ENCODE assay signal across 29 cellular contexts in the genomic region with DNA sequence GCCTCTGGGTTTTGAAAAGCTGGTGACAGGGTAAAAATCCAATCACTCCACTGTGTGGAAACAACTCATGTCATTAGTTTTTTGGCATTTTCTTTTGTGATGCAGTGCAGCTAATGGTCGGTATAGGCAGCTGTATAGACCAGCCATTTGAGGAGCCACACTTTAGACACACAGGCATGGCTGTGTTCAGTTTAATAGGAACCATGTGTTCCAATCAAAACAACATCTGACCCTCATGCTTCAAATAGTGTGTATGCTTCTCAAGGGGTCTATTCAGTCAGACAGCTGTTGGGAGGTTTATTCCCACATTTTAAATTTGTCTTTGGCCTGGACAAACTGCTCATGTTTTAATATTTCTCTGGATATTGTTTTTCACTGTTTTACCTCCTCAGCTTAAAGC.
DNase-seq lines count a peak whose midpoint lies in the region; ATAC-seq, FAIRE-seq and TF ChIP-seq lines count a peak whose summit lies in the region.
"Had no signal": no experiment of that assay in that cellular context is flagged by ENCODE, and none has a peak within 500 bp of the region (broad histone marks: within the 10 kb centered on the region; RNA-seq: fewer than 3 reads in every experiment).

No MANE protein-coding gene starts in this region.

- intact Hi-C loops in A673 (cut with micrococcal nuclease; ENCODE audit: unreplicated experiment) = no loop called here
- intact Hi-C loops in sciatic nerve (cut with DNase I) = no loop called here

- peaks cover 4% of the 10 kb centered on the region for H3K9me3 ChIP-seq in A673 (ENCODE audit: low read depth, low read length, poor library complexity, severe bottlenecking)
- H3K9me3 ChIP-seq: lower lobe of right lung, mucosa of descending colon had no signal

- BruUV-seq in A673 (replicated peaks; lab: Mats Ljungman, UMichigan) = TSS peak; percentile 4

- POLR2A ChIA-PET in A673 (lab: Charles Lee; ENCODE audit: low non-redundant PET) = no interaction called here

- no peak for TF ChIP-seq CTCF in A673 (conservative IDR thresholded peaks at IDR 0.05; ENCODE audit: low read depth, low read length)

- peak; percentile 79 for ATAC-seq in sciatic nerve
- ATAC-seq: activated CD8-positive, alpha-beta T cell treated with anti-CD3 and anti-CD28 coated beads for 36 hours; foreskin keratinocyte; lower lobe of right lung; mucosa of descending colon had no signal

- CTCF ChIA-PET in A673 (lab: Charles Lee) = interaction anchor here (0.7 kb wide), 1 partner anchor 731 kb away, joined by 8 read pairs; no protein-coding TSS in a partner anchor

- no peaks in the 10 kb centered on the region for H3K27me3 ChIP-seq in A673 (replicated peaks; ENCODE audit: insufficient read depth, low read depth, low read length, poor library complexity)
- H3K27me3 ChIP-seq: BLaER1 treated with 17β-estradiol and CSF1 and Interleukin-3, amounts not matched to agents 10 nM and 100 nM; foreskin keratinocyte had no signal

- TF ChIP-seq POLR2A in GM12891 (IDR thresholded peaks at IDR 0.05; ENCODE audit: low read depth, low read length) = no peak

- peaks cover 13% of the 10 kb centered on the region for H3K4me1 ChIP-seq in A673 (ENCODE audit: insufficient read depth, low read length, poor library complexity, severe bottlenecking)
- H3K4me1 ChIP-seq: Caco-2, foreskin keratinocyte, lower lobe of right lung had no signal

- no peak for DNase-seq in A673 (ENCODE audit: low spot score)
- DNase-seq in NCI-H1694 treated with DMSO at 0.1 percent for 48 hours (lab: John Stamatoyannopoulos, UW) = peak; percentile 19
- no peak for DNase-seq in sciatic nerve (ENCODE audit: low spot score)
- no peak for DNase-seq in activated T-cell treated with anti-CD3 and anti-CD28 coated beads for 4 hours
- no peak for DNase-seq in GM12891 (ENCODE audit: insufficient read length, low spot score)
- DNase-seq in cortex of kidney (lab: John Stamatoyannopoulos, UW) = no peak
- DNase-seq: activated CD4-positive, CD25-positive, alpha-beta regulatory T cell; activated CD8-positive, alpha-beta T cell treated with anti-CD3 and anti-CD28 coated beads for 36 hours; activated effector memory CD4-positive, alpha-beta T cell treated with anti-CD3 and anti-CD28 coated beads, Interleukin-2, amount 50 U/mL, for 16 hours; activated naive CD8-positive, alpha-beta T cell treated with anti-CD3 and anti-CD28 coated beads, Interleukin-2, amount 10 ng/mL, durations not matched to agents 7 days and 5 days; Caco-2; cerebellar nuclear complex; DND-41; effector CD8-positive, alpha-beta T cell; erythroblast; foreskin keratinocyte; H7; islet precursor cell; Karpas-422; lower lobe of right lung; mucosa of descending colon; NCI-H2029; OCI-M1; posterior cingulate gyrus; Right ventricle myocardium superior; small intestine; stimulated activated CD4-positive, alpha-beta T cell treated with anti-CD3 and anti-CD28 coated beads, Interleukin-2, amount 100 ng/mL, for 24 hours had no signal

- peaks cover 59% of the 10 kb centered on the region for H3K36me3 ChIP-seq in A673 (ENCODE audit: insufficient read depth, low read length, poor library complexity, severe bottlenecking)

- H3K4me3 ChIP-seq in A673 (ENCODE audit: low read depth, low read length, poor library complexity, severe bottlenecking) = no peak overlapping the region
- H3K4me3 ChIP-seq: BLaER1 treated with 17β-estradiol and CSF1 and Interleukin-3, amounts not matched to agents 10 nM and 100 nM; lower lobe of right lung; mucosa of descending colon had no signal

- H3K27ac ChIP-seq in A673 (ENCODE audit: low read depth, low read length, poor library complexity, severe bottlenecking) = no peak overlapping the region
- H3K27ac ChIP-seq in cingulate gyrus (ENCODE audit: low read depth, low read length) = peak overlapping the region; percentile 42
- H3K27ac ChIP-seq: foreskin keratinocyte, lower lobe of right lung had no signal

- no peak for FAIRE-seq in GM12891 (lab: Jason Lieb, UNC)
- FAIRE-seq: small intestine had no signal

TF ChIP-seq in GM12891, 5 proteins besides CTCF, POLR2A, EP300 and RAD21:
- TF ChIP-seq PAX5 (IDR thresholded peaks at IDR 0.05; ENCODE audit: insufficient read depth, low read length, severe bottlenecking) = no peak
- no peak for TF ChIP-seq TAF1 (IDR thresholded peaks at IDR 0.05; ENCODE audit: low read depth, low read length)
- TF ChIP-seq SPI1 (IDR thresholded peaks at IDR 0.05; ENCODE audit: low read depth, low read length) = no peak
- no peak for TF ChIP-seq POLR2AphosphoS5 (IDR thresholded peaks at IDR 0.05; ENCODE audit: low read depth, low read length)
- TF ChIP-seq POU2F2 (IDR thresholded peaks at IDR 0.05; ENCODE audit: low read depth, low read length) = no peak
TF ChIP-seq in GM12891: peak in this region for 0.
